7 cellular contexts compared by ENCODE assay signal in the genomic region with DNA sequence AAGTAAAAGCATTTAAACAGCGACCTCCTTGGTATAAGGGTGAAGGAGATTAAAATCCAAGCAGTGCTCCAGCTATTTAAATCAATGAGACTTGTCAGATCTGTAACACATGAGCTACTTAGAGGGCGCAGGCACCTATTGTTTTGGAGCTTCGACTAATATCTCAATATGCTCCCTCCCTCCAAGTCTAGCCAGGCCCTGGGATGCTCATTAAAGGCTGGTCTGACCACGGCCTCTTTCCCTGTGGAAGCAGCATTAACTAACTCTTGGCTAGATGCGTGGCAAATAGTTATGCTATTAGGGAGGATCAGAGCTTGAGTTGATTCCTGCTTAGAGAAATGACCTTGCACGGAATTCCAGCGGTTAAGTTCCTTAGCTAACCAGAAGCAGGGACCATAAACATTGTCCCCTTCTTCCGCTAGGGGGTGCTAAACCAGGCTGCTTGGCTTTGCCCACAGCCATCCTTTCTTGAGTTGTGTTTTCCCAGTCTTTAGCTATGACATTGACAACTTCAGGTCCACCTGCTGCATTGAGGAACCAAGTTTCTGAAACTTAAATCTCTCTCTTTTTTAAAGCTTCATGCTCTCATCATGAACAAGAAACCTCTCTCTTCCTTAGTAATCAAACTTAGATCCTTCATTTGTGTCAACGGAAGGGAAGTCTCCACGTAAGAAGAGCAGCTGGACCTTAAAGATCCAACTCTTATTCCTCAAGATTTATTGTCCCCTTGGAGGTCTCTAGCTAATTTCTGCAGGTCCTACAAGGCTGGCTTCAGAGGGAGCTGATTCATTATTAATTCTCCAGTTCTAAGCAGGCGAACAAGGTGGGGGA.
DNase-seq lines count a peak whose midpoint lies in the region; ATAC-seq and TF ChIP-seq lines count a peak whose summit lies in the region.

No MANE protein-coding gene starts in this region.

- H3K9me2 ChIP-seq in GM23338 (ENCODE audit: insufficient read depth) = no peaks in the 10 kb centered on the region

- H3K27me3 Mint-ChIP-seq in GM23338 (ENCODE audit: insufficient read depth, low read depth, poor library complexity) = peaks cover 6% of the 10 kb centered on the region

- H3K27ac Mint-ChIP-seq in GM23338 = no peak overlapping the region

- H3K27ac ChIP-seq in GM23338 (ENCODE audit: low read depth) = peak overlapping the region; percentile 30; the same call in 1 of the 2 replicates
- no peak overlapping the region for H3K27ac ChIP-seq in colonic mucosa
- no peak overlapping the region for H3K27ac ChIP-seq in osteoblast (ENCODE audit: low read depth, low read length)

- H3K4me3 ChIP-seq in GM12864 (ENCODE audit: low read depth, low read length) (no peak overlapping the region), GM23338 (no peak overlapping the region), colonic mucosa (no peak overlapping the region), osteoblast (ENCODE audit: insufficient read depth, low read length) (no peak overlapping the region)

- H3K36me3 ChIP-seq in GM23338 (ENCODE audit: insufficient read depth) (no peaks in the 10 kb centered on the region), colonic mucosa (no peaks in the 10 kb centered on the region), osteoblast (ENCODE audit: insufficient read depth, low read length) (no peaks in the 10 kb centered on the region)

- intact Hi-C loops in colonic mucosa (cut with DNase I) = no loop called here

- TF ChIP-seq CTCF in GM12864 (IDR thresholded peaks at IDR 0.05; ENCODE audit: low read depth, low read length, missing control alignments) (peak; percentile 95), GM23338 (conservative IDR thresholded peaks at IDR 0.05; ENCODE audit: low read depth in 2 of 2) (peak; percentile 91 to 94), colonic mucosa (IDR thresholded peaks at IDR 0.05) (peak; percentile 54), osteoblast (IDR thresholded peaks at IDR 0.05; ENCODE audit: extremely low read depth, low read depth, low read length) (peak; percentile 71)

- H4K20me1 ChIP-seq in GM23338 (replicated peaks; ENCODE audit: insufficient read depth) (no peaks in the 10 kb centered on the region), osteoblast (ENCODE audit: insufficient read depth, low read length) (no peaks in the 10 kb centered on the region)

- H3K79me2 ChIP-seq in GM23338 (replicated peaks; ENCODE audit: insufficient read depth) (no peaks in the 10 kb centered on the region), osteoblast (ENCODE audit: insufficient read depth, low read length) (no peaks in the 10 kb centered on the region)

- H3K9me3 ChIP-seq in colonic mucosa (no peaks in the 10 kb centered on the region), osteoblast (ENCODE audit: low read depth, low read length) (no peaks in the 10 kb centered on the region)

- H2AFZ ChIP-seq in GM23338 (no peak overlapping the region), osteoblast (ENCODE audit: low read length) (no peak overlapping the region)

- H3K9ac ChIP-seq in colonic mucosa (ENCODE audit: low read depth in 2 of 2, low read length in 2 of 2) = no peak overlapping the region

- H3K36me3 Mint-ChIP-seq in GM23338 (ENCODE audit: low read depth) = no peaks in the 10 kb centered on the region

- no peaks in the 10 kb centered on the region for H3F3A ChIP-seq in GM23338 (replicated peaks; ENCODE audit: low read depth)

- peak; percentile 61 for ATAC-seq in GM23338
- ATAC-seq in HG03039 (IDR thresholded peaks at IDR 0.05; ENCODE audit: unreplicated experiment) = no peak

- DNase-seq in GM12864 (ENCODE audit: low read depth) (peak; percentile 1), GM23338 (ENCODE audit: low spot score) (peak; percentile 89), NCI-H524 (lab: John Stamatoyannopoulos, UW) (peak; percentile 67 to 92), colonic mucosa (peak; percentile 38), osteoblast (ENCODE audit: insufficient read length, low spot score, missing footprints) (no peak), GDM1 (lab: John Stamatoyannopoulos, UW) (no peak)

- H3K27me3 ChIP-seq in GM23338 (ENCODE audit: insufficient read depth) (peaks cover 17% of the 10 kb centered on the region), colonic mucosa (no peaks in the 10 kb centered on the region), osteoblast (ENCODE audit: insufficient read depth, low read length) (peaks cover 6% of the 10 kb centered on the region)

- peaks cover 69% of the 10 kb centered on the region for H3K4me1 Mint-ChIP-seq in GM23338

- peaks cover 64% of the 10 kb centered on the region for H3K4me1 ChIP-seq in GM23338 (ENCODE audit: insufficient read depth)
- H3K4me1 ChIP-seq in colonic mucosa = no peaks in the 10 kb centered on the region
- no peaks in the 10 kb centered on the region for H3K4me1 ChIP-seq in osteoblast (ENCODE audit: insufficient read depth, low read length)

- no peaks in the 10 kb centered on the region; the same call in 2 of the 3 replicates for H3K9me3 Mint-ChIP-seq in GM23338

- no peak overlapping the region for H3K4me3 Mint-ChIP-seq in GM23338

- H3K4me2 ChIP-seq in GM23338 (peak overlapping the region; percentile 65), osteoblast (ENCODE audit: insufficient read depth, low read length) (no peak overlapping the region)

TF ChIP-seq in GM23338, 12 proteins besides CTCF, POLR2A, EP300 and RAD21:
- TF ChIP-seq, protein P1, sequence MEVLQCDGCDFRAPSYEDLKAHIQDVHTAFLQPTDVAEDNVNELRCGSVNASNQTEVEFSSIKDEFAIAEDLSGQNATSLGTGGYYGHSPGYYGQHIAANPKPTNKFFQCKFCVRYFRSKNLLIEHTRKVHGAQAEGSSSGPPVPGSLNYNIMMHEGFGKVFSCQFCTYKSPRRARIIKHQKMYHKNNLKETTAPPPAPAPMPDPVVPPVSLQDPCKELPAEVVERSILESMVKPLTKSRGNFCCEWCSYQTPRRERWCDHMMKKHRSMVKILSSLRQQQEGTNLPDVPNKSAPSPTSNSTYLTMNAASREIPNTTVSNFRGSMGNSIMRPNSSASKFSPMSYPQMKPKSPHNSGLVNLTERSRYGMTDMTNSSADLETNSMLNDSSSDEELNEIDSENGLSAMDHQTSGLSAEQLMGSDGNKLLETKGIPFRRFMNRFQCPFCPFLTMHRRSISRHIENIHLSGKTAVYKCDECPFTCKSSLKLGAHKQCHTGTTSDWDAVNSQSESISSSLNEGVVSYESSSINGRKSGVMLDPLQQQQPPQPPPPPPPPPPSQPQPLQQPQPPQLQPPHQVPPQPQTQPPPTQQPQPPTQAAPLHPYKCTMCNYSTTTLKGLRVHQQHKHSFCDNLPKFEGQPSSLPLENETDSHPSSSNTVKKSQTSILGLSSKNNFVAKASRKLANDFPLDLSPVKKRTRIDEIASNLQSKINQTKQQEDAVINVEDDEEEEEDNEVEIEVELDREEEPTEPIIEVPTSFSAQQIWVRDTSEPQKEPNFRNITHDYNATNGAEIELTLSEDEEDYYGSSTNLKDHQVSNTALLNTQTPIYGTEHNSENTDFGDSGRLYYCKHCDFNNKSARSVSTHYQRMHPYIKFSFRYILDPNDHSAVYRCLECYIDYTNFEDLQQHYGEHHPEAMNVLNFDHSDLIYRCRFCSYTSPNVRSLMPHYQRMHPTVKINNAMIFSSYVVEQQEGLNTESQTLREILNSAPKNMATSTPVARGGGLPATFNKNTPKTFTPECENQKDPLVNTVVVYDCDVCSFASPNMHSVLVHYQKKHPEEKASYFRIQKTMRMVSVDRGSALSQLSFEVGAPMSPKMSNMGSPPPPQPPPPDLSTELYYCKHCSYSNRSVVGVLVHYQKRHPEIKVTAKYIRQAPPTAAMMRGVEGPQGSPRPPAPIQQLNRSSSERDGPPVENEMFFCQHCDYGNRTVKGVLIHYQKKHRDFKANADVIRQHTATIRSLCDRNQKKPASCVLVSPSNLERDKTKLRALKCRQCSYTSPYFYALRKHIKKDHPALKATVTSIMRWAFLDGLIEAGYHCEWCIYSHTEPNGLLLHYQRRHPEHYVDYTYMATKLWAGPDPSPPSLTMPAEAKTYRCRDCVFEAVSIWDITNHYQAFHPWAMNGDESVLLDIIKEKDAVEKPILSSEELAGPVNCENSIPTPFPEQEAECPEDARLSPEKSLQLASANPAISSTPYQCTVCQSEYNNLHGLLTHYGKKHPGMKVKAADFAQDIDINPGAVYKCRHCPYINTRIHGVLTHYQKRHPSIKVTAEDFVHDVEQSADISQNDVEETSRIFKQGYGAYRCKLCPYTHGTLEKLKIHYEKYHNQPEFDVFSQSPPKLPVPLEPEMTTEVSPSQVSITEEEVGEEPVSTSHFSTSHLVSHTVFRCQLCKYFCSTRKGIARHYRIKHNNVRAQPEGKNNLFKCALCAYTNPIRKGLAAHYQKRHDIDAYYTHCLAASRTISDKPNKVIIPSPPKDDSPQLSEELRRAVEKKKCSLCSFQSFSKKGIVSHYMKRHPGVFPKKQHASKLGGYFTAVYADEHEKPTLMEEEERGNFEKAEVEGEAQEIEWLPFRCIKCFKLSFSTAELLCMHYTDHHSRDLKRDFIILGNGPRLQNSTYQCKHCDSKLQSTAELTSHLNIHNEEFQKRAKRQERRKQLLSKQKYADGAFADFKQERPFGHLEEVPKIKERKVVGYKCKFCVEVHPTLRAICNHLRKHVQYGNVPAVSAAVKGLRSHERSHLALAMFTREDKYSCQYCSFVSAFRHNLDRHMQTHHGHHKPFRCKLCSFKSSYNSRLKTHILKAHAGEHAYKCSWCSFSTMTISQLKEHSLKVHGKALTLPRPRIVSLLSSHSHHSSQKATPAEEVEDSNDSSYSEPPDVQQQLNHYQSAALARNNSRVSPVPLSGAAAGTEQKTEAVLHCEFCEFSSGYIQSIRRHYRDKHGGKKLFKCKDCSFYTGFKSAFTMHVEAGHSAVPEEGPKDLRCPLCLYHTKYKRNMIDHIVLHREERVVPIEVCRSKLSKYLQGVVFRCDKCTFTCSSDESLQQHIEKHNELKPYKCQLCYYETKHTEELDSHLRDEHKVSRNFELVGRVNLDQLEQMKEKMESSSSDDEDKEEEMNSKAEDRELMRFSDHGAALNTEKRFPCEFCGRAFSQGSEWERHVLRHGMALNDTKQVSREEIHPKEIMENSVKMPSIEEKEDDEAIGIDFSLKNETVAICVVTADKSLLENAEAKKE (CRISPR knock-in tag; IDR thresholded peaks at IDR 0.05) = peak; percentile 92
- TF ChIP-seq EZH2 (IDR thresholded peaks at IDR 0.05; ENCODE audit: low read depth, unreplicated experiment) = no peak
- TF ChIP-seq ZNF331 (CRISPR knock-in tag; IDR thresholded peaks at IDR 0.05; ENCODE audit: low read depth) = no peak
- no peak for TF ChIP-seq STAT1 (IDR thresholded peaks at IDR 0.05; ENCODE audit: unreplicated experiment)
- TF ChIP-seq POLR2AphosphoS5 (IDR thresholded peaks at IDR 0.05; ENCODE audit: low read depth) = no peak
TF ChIP-seq in GM23338: peak in this region for 1.

Comparison
In these comparisons a context has a peak if more than half of its experiments do, and no peak if none do; other contexts are left out.
1. DNase-seq: peak in GM12864 (single experiment), GM23338 (single experiment), NCI-H524 (2 of 2) and colonic mucosa (single experiment); none in osteoblast (single experiment) and GDM1 (single experiment).
2. Peak in every context shown above with its lines, with median percentiles within 50 percentile points of each other: CTCF ChIP-seq.